Comparison of ENCODE assay signal across 1 cellular context in genomic region chr3:28241221-28242160, GRCh38.
TF ChIP-seq lines count a peak whose summit lies in the region.

CMC1 (plus strand) TSS chr3:28241619; CDS start chr3:28241794, 175 bp downstream.

TF ChIP-seq in GM12878, 131 proteins besides CTCF, POLR2A, EP300 and RAD21 (continued from another document and continues in another):
- TF ChIP-seq, protein P1, sequence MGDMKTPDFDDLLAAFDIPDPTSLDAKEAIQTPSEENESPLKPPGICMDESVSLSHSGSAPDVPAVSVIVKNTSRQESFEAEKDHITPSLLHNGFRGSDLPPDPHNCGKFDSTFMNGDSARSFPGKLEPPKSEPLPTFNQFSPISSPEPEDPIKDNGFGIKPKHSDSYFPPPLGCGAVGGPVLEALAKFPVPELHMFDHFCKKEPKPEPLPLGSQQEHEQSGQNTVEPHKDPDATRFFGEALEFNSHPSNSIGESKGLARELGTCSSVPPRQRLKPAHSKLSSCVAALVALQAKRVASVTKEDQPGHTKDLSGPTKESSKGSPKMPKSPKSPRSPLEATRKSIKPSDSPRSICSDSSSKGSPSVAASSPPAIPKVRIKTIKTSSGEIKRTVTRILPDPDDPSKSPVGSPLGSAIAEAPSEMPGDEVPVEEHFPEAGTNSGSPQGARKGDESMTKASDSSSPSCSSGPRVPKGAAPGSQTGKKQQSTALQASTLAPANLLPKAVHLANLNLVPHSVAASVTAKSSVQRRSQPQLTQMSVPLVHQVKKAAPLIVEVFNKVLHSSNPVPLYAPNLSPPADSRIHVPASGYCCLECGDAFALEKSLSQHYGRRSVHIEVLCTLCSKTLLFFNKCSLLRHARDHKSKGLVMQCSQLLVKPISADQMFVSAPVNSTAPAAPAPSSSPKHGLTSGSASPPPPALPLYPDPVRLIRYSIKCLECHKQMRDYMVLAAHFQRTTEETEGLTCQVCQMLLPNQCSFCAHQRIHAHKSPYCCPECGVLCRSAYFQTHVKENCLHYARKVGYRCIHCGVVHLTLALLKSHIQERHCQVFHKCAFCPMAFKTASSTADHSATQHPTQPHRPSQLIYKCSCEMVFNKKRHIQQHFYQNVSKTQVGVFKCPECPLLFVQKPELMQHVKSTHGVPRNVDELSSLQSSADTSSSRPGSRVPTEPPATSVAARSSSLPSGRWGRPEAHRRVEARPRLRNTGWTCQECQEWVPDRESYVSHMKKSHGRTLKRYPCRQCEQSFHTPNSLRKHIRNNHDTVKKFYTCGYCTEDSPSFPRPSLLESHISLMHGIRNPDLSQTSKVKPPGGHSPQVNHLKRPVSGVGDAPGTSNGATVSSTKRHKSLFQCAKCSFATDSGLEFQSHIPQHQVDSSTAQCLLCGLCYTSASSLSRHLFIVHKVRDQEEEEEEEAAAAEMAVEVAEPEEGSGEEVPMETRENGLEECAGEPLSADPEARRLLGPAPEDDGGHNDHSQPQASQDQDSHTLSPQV (IDR thresholded peaks at IDR 0.05): no peak
- TF ChIP-seq MYC (IDR thresholded peaks at IDR 0.05; ENCODE audit: insufficient read depth, insufficient read length, insufficient replicate concordance, low read length, severe bottlenecking): peak; percentile 69
- no peak for TF ChIP-seq ETV6 (conservative IDR thresholded peaks at IDR 0.05 in 1 of 2, IDR thresholded peaks at IDR 0.05 in 1 of 2; ENCODE audit: borderline replicate concordance in 1 of 2, low read depth in 1 of 2)
- TF ChIP-seq TBL1XR1 (IDR thresholded peaks at IDR 0.05; ENCODE audit: low read depth, low read length): no peak
- TF ChIP-seq MTA3 (IDR thresholded peaks at IDR 0.05; ENCODE audit: borderline replicate concordance, low read length): no peak
- no peak for TF ChIP-seq NFYA (IDR thresholded peaks at IDR 0.05; ENCODE audit: borderline replicate concordance, low read depth, low read length)
- TF ChIP-seq BCLAF1 (IDR thresholded peaks at IDR 0.05): no peak
- TF ChIP-seq BACH1 (IDR thresholded peaks at IDR 0.05; ENCODE audit: borderline replicate concordance): peak; percentile 24; the same call in 1 of the 2 replicates
- TF ChIP-seq RAD51 (IDR thresholded peaks at IDR 0.05): no peak
- peak; percentile 25; the same call in 1 of the 2 replicates for TF ChIP-seq E2F4 (IDR thresholded peaks at IDR 0.05; ENCODE audit: low read depth, low read length)
- TF ChIP-seq SKIL (IDR thresholded peaks at IDR 0.05; ENCODE audit: low read depth, poor library complexity, severe bottlenecking): no peak
- no peak for TF ChIP-seq TCF7 (IDR thresholded peaks at IDR 0.05; ENCODE audit: borderline replicate concordance)
- TF ChIP-seq, protein P2, sequence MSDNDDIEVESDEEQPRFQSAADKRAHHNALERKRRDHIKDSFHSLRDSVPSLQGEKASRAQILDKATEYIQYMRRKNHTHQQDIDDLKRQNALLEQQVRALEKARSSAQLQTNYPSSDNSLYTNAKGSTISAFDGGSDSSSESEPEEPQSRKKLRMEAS (IDR thresholded peaks at IDR 0.05; ENCODE audit: low read depth, low read length): peak; percentile 37
- TF ChIP-seq ZNF207 (IDR thresholded peaks at IDR 0.05; ENCODE audit: borderline replicate concordance): no peak
- TF ChIP-seq MXI1 (IDR thresholded peaks at IDR 0.05; ENCODE audit: low read depth, low read length): 0 out of 2 replicates have a peak, but pooled peaks have one; percentile 15
- no peak; the same call in none of the 2 replicates for TF ChIP-seq RB1 (IDR thresholded peaks at IDR 0.05; ENCODE audit: borderline replicate concordance)
- TF ChIP-seq NR2C2 (IDR thresholded peaks at IDR 0.05; ENCODE audit: borderline replicate concordance, control insufficient read depth, insufficient read length, low read depth): no peak
- TF ChIP-seq EED (IDR thresholded peaks at IDR 0.05; ENCODE audit: low read depth): peak; percentile 81
- TF ChIP-seq SUPT20H (IDR thresholded peaks at IDR 0.05; ENCODE audit: borderline replicate concordance, control insufficient read depth, low read depth, low read length): no peak
- TF ChIP-seq POU2F2 (IDR thresholded peaks at IDR 0.05; ENCODE audit: borderline replicate concordance, low read depth, low read length): peak; percentile 53; the same call in 1 of the 3 replicates
- no peak for TF ChIP-seq ZBED1 (IDR thresholded peaks at IDR 0.05; ENCODE audit: borderline replicate concordance)
- TF ChIP-seq, protein P3, sequence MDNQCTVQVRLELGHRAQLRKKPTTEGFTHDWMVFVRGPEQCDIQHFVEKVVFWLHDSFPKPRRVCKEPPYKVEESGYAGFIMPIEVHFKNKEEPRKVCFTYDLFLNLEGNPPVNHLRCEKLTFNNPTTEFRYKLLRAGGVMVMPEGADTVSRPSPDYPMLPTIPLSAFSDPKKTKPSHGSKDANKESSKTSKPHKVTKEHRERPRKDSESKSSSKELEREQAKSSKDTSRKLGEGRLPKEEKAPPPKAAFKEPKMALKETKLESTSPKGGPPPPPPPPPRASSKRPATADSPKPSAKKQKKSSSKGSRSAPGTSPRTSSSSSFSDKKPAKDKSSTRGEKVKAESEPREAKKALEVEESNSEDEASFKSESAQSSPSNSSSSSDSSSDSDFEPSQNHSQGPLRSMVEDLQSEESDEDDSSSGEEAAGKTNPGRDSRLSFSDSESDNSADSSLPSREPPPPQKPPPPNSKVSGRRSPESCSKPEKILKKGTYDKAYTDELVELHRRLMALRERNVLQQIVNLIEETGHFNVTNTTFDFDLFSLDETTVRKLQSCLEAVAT (IDR thresholded peaks at IDR 0.05): 0 out of 2 replicates have a peak, but pooled peaks have one; percentile 17
- TF ChIP-seq SMARCA5 (IDR thresholded peaks at IDR 0.05): peak; percentile 19; the same call in 1 of the 2 replicates
- TF ChIP-seq SP1 (IDR thresholded peaks at IDR 0.05; ENCODE audit: low read depth, low read length): no peak
- no peak for TF ChIP-seq ZBTB11 (CRISPR knock-in tag; IDR thresholded peaks at IDR 0.05)
- no peak for TF ChIP-seq MYB (IDR thresholded peaks at IDR 0.05; ENCODE audit: borderline replicate concordance, low read depth, low read length)
- peak; percentile 79; the same call in 1 of the 2 replicates for TF ChIP-seq ESRRA (IDR thresholded peaks at IDR 0.05; ENCODE audit: low read length)
- TF ChIP-seq SRF (IDR thresholded peaks at IDR 0.05; ENCODE audit: low read depth in 2 of 2, low read length in 2 of 2): peak; percentile 49 to 90; a peak in 3 of 4 replicates
- no peak for TF ChIP-seq KAT2A (conservative IDR thresholded peaks at IDR 0.05; ENCODE audit: control insufficient read depth, low read depth, low read length)
- peak; percentile 87; the same call in 1 of the 2 replicates for TF ChIP-seq ASH2L (IDR thresholded peaks at IDR 0.05; ENCODE audit: borderline replicate concordance, low read depth)
- peak; percentile 76 for TF ChIP-seq PML (IDR thresholded peaks at IDR 0.05; ENCODE audit: low read length)
- TF ChIP-seq SREBF2 (IDR thresholded peaks at IDR 0.05; ENCODE audit: low read length): no peak
- TF ChIP-seq JUNB (IDR thresholded peaks at IDR 0.05): peak; percentile 56
- TF ChIP-seq SPI1 (IDR thresholded peaks at IDR 0.05; ENCODE audit: borderline replicate concordance, insufficient read depth, low read depth, low read length): peak; percentile 91
- TF ChIP-seq, protein P4, sequence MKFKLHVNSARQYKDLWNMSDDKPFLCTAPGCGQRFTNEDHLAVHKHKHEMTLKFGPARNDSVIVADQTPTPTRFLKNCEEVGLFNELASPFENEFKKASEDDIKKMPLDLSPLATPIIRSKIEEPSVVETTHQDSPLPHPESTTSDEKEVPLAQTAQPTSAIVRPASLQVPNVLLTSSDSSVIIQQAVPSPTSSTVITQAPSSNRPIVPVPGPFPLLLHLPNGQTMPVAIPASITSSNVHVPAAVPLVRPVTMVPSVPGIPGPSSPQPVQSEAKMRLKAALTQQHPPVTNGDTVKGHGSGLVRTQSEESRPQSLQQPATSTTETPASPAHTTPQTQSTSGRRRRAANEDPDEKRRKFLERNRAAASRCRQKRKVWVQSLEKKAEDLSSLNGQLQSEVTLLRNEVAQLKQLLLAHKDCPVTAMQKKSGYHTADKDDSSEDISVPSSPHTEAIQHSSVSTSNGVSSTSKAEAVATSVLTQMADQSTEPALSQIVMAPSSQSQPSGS (IDR thresholded peaks at IDR 0.05; ENCODE audit: low read length): no peak
- no peak for TF ChIP-seq SREBF1 (IDR thresholded peaks at IDR 0.05; ENCODE audit: low read length)
- TF ChIP-seq SIN3A (IDR thresholded peaks at IDR 0.05; ENCODE audit: low read depth, low read length): peak; percentile 45; the same call in 1 of the 2 replicates
- peak; percentile 53; the same call in 1 of the 2 replicates for TF ChIP-seq CREB1 (IDR thresholded peaks at IDR 0.05; ENCODE audit: low read depth)
- no peak for TF ChIP-seq CBX3 (IDR thresholded peaks at IDR 0.05; ENCODE audit: borderline replicate concordance, low read depth)
- TF ChIP-seq FOS (IDR thresholded peaks at IDR 0.05; ENCODE audit: borderline replicate concordance, extremely low read depth, insufficient read length): no peak
- TF ChIP-seq MTA2 (IDR thresholded peaks at IDR 0.05; ENCODE audit: low read depth): peak; percentile 74
- TF ChIP-seq SMAD5 (IDR thresholded peaks at IDR 0.05; ENCODE audit: low read depth): no peak; the same call in 1 of the 2 replicates
